1 cellular context compared by ENCODE assay signal in genomic region chr19:34673590-34673989, GRCh38.
TF ChIP-seq lines count a peak whose summit lies in the region.

No MANE protein-coding gene starts in this region.

TF ChIP-seq in A549, 52 proteins besides CTCF, POLR2A, EP300 and RAD21 (continued from another document):
- TF ChIP-seq REST (IDR thresholded peaks at IDR 0.05), result no peak
- no peak for TF ChIP-seq CHD4 (IDR thresholded peaks at IDR 0.05; ENCODE audit: borderline replicate concordance)
- no peak for TF ChIP-seq NFE2L2 (conservative IDR thresholded peaks at IDR 0.05; ENCODE audit: low read length)
- TF ChIP-seq TP53 (CRISPR knock-in tag; IDR thresholded peaks at IDR 0.05), result no peak
- TF ChIP-seq ATOH8 (CRISPR knock-in tag; IDR thresholded peaks at IDR 0.05; ENCODE audit: low read depth), result no peak
- TF ChIP-seq POLR2AphosphoS2 (conservative IDR thresholded peaks at IDR 0.05; ENCODE audit: low read length), result no peak
- TF ChIP-seq CBX8 (IDR thresholded peaks at IDR 0.05), result no peak
- TF ChIP-seq FOXS1 (CRISPR knock-in tag; IDR thresholded peaks at IDR 0.05), result no peak
- TF ChIP-seq ZNF302 (CRISPR knock-in tag; IDR thresholded peaks at IDR 0.05), result no peak
- no peak for TF ChIP-seq HMGXB4 (CRISPR knock-in tag; IDR thresholded peaks at IDR 0.05; ENCODE audit: borderline replicate concordance)
- no peak for TF ChIP-seq HOXA7 (CRISPR knock-in tag; IDR thresholded peaks at IDR 0.05)
- TF ChIP-seq ZFP36 (IDR thresholded peaks at IDR 0.05; ENCODE audit: borderline replicate concordance, partially characterized antibody), result no peak
- no peak for TF ChIP-seq PBX3 (IDR thresholded peaks at IDR 0.05)
